In genomic region chr6:20702366-20702765, GRCh38 we compare ENCODE assay signal across 1 cellular context.
TF ChIP-seq lines count a peak whose summit lies in the region.

No MANE protein-coding gene starts in this region.

TF ChIP-seq in WTC11, 78 proteins besides CTCF, POLR2A, EP300 and RAD21 (continued from another document):
- no peak for TF ChIP-seq STAT6 (CRISPR knock-in tag; conservative IDR thresholded peaks at IDR 0.05; ENCODE audit: low read depth)
- TF ChIP-seq ZNF512 (CRISPR knock-in tag; IDR thresholded peaks at IDR 0.05; ENCODE audit: borderline replicate concordance), result no peak
- no peak for TF ChIP-seq SMAD4 (CRISPR knock-in tag; IDR thresholded peaks at IDR 0.05)
- no peak for TF ChIP-seq ATF6 (CRISPR knock-in tag; IDR thresholded peaks at IDR 0.05)
- no peak for TF ChIP-seq ZNF423 (CRISPR knock-in tag; IDR thresholded peaks at IDR 0.05)
- no peak for TF ChIP-seq ELF4 (CRISPR knock-in tag; IDR thresholded peaks at IDR 0.05; ENCODE audit: low read depth)
- TF ChIP-seq IRF2 (CRISPR knock-in tag; IDR thresholded peaks at IDR 0.05; ENCODE audit: borderline replicate concordance, low read depth), result no peak
